ENCODE assay signal across 8 cellular contexts in the genomic region with DNA sequence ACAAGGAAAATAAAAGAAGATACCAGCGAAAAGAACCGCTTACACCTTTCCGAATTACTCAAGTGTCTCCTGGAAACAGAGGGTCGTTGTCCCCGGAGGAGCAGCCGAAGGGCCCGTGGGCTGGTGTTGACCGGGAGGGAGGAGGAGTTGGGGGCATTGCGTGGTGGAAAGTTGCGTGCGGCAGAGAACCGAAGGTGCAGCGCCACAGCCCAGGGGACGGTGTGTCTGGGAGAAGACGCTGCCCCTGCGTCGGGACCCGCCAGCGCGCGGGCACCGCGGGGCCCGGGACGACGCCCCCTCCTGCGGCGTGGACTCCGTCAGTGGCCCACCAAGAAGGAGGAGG. TPM values are rescaled to one million over a fixed set of nuclear protein-coding genes. Genes with fewer than 3 reads are reported as not detected.
DNase-seq lines count a peak whose midpoint lies in the region; ATAC-seq and TF ChIP-seq lines count a peak whose summit lies in the region.

No MANE protein-coding gene starts in this region.

- intact Hi-C loops in esophagus muscularis mucosa (cut with DNase I) = loop anchor here (5.0 kb wide), 2 partner anchors 150 to 740 kb away; no protein-coding TSS in a partner anchor

- CTCF ChIA-PET in activated CD4-positive, alpha-beta T cell treated with anti-CD3 and anti-CD28 coated beads, Interleukin-2, amount 10 ng/mL, durations not matched to agents 7 days and 5 days (lab: Charles Lee) = interaction anchor here (0.7 kb wide), 1 partner anchor 33 kb away, joined by 3 read pairs; no protein-coding TSS in a partner anchor

- no peaks in the 10 kb centered on the region for H3K9me3 Mint-ChIP-seq in activated CD4-positive, alpha-beta T cell treated with anti-CD3 and anti-CD28 coated beads, Interleukin-2, amount 10 ng/mL, durations not matched to agents 7 days and 5 days
- H3K9me3 Mint-ChIP-seq in nephron = no peaks in the 10 kb centered on the region

- H3K4me3 ChIP-seq in esophagus muscularis mucosa (peak overlapping the region; percentile 66 to 74 (median 70)), upper lobe of left lung (peak overlapping the region; percentile 56 to 69 (median 64))

- 0% methylated on average over 14 of the region's 29 CpGs for WGBS in esophagus muscularis mucosa
- WGBS in upper lobe of left lung, 2 donors = 1 to 2% methylated on average over 29 of the region's 29 CpGs

- H3K27ac ChIP-seq in esophagus muscularis mucosa (replicated peaks in 1 of 4) (peak overlapping the region; percentile 74 to 82 (median 76)), upper lobe of left lung (peak overlapping the region; percentile 86 to 91 (median 89))

- peak overlapping the region; percentile 87 for H3K27ac Mint-ChIP-seq in activated CD4-positive, alpha-beta T cell treated with anti-CD3 and anti-CD28 coated beads, Interleukin-2, amount 10 ng/mL, durations not matched to agents 7 days and 5 days
- peak overlapping the region; percentile 82 to 99 (median 94) for H3K27ac Mint-ChIP-seq in nephron

- H3K27me3 ChIP-seq in esophagus muscularis mucosa = no peaks in the 10 kb centered on the region
- H3K27me3 ChIP-seq in upper lobe of left lung = no peaks in the 10 kb centered on the region

- TF ChIP-seq EP300 in esophagus muscularis mucosa (IDR thresholded peaks at IDR 0.05) (no peak), upper lobe of left lung (IDR thresholded peaks at IDR 0.05) (no peak)

- H3K9me3 ChIP-seq in esophagus muscularis mucosa = no peaks in the 10 kb centered on the region
- no peaks in the 10 kb centered on the region for H3K9me3 ChIP-seq in upper lobe of left lung

- H3K36me3 Mint-ChIP-seq in activated CD4-positive, alpha-beta T cell treated with anti-CD3 and anti-CD28 coated beads, Interleukin-2, amount 10 ng/mL, durations not matched to agents 7 days and 5 days (ENCODE audit: low read depth) = no peaks in the 10 kb centered on the region
- no peaks in the 10 kb centered on the region for H3K36me3 Mint-ChIP-seq in nephron (ENCODE audit: low read depth)

- ATAC-seq in HG03571 (IDR thresholded peaks at IDR 0.05; ENCODE audit: unreplicated experiment) (peak; percentile 1), upper lobe of left lung (ENCODE audit: low FRiP score in 2 of 2) (peak in 1 of 2 donors; percentile 2)

- TF ChIP-seq POLR2A in esophagus muscularis mucosa (IDR thresholded peaks at IDR 0.05; ENCODE audit: low read depth) (no peak), upper lobe of left lung (IDR thresholded peaks at IDR 0.05) (no peak)

- H3K4me1 ChIP-seq in esophagus muscularis mucosa (peaks cover 32 to 44% (median 39%) of the 10 kb centered on the region in 4 donors), upper lobe of left lung (peaks cover 0 to 40% (median 11%) of the 10 kb centered on the region in 4 donors)

- POLR2A ChIA-PET in activated CD4-positive, alpha-beta T cell treated with anti-CD3 and anti-CD28 coated beads, Interleukin-2, amount 10 ng/mL, durations not matched to agents 7 days and 5 days (lab: Charles Lee) = no interaction called here

- TF ChIP-seq CTCF in esophagus muscularis mucosa (IDR thresholded peaks at IDR 0.05) = no peak
- no peak for TF ChIP-seq CTCF in nephron (IDR thresholded peaks at IDR 0.05; ENCODE audit: unreplicated experiment in 3 of 3)
- TF ChIP-seq CTCF in upper lobe of left lung (IDR thresholded peaks at IDR 0.05) = no peak

- DNase-seq in COLO668 (lab: John Stamatoyannopoulos, UW; ENCODE audit: unreplicated experiment) (peak; percentile 42), esophagus muscularis mucosa (ENCODE audit: extremely low spot score) (no peak), upper lobe of left lung (peak; percentile 32 to 87), NAMALWA (ENCODE audit: low spot score) (no peak), OCI-M1 (lab: John Stamatoyannopoulos, UW) (no peak)
- peak; percentile 37 for DNase-seq in activated CD4-positive, alpha-beta T cell treated with anti-CD3 and anti-CD28 coated beads, Interleukin-2, amount 10 ng/mL, durations not matched to agents 7 days and 5 days

- no peaks in the 10 kb centered on the region for H3K36me3 ChIP-seq in esophagus muscularis mucosa
- no peaks in the 10 kb centered on the region for H3K36me3 ChIP-seq in upper lobe of left lung

- H3K4me3 Mint-ChIP-seq in activated CD4-positive, alpha-beta T cell treated with anti-CD3 and anti-CD28 coated beads, Interleukin-2, amount 10 ng/mL, durations not matched to agents 7 days and 5 days = peak overlapping the region; percentile 91
- H3K4me3 Mint-ChIP-seq in nephron = peak overlapping the region; percentile 93 to 96 (median 93)

- peaks cover 31% of the 10 kb centered on the region for H3K27me3 Mint-ChIP-seq in activated CD4-positive, alpha-beta T cell treated with anti-CD3 and anti-CD28 coated beads, Interleukin-2, amount 10 ng/mL, durations not matched to agents 7 days and 5 days
- peaks cover 7% of the 10 kb centered on the region for H3K27me3 Mint-ChIP-seq in nephron (ENCODE audit: low read depth)

- H3K4me1 Mint-ChIP-seq in activated CD4-positive, alpha-beta T cell treated with anti-CD3 and anti-CD28 coated beads, Interleukin-2, amount 10 ng/mL, durations not matched to agents 7 days and 5 days = peaks cover 41% of the 10 kb centered on the region
- H3K4me1 Mint-ChIP-seq in nephron = peaks cover 33% of the 10 kb centered on the region

RNA-seq across cellular contexts. Expression of a gene that starts 0.3 kb away (rescaled TPM):
- 1 to 10 TPM; 3.8 to 4.5 TPM for total RNA-seq in activated CD4-positive, alpha-beta T cell treated with anti-CD3 and anti-CD28 coated beads, Interleukin-2, amount 10 ng/mL, durations not matched to agents 7 days and 5 days
- total RNA-seq in esophagus muscularis mucosa = 10 to 100 TPM; 19.0 to 26.2 (median 22.6) TPM
- total RNA-seq in upper lobe of left lung = 100 to 1,000 TPM; 129 to 390 (median 186) TPM

Comparison
In these comparisons a context has a peak if more than half of its experiments do, and no peak if none do; other contexts are left out.
1. DNase-seq: peak in COLO668 (single experiment), activated CD4-positive, alpha-beta T cell treated with anti-CD3 and anti-CD28 coated beads, Interleukin-2, amount 10 ng/mL, durations not matched to agents 7 days and 5 days (single experiment) and upper lobe of left lung (2 of 2); none in esophagus muscularis mucosa (single experiment), NAMALWA (single experiment) and OCI-M1 (single experiment).
2. RNA of a gene that starts 0.3 kb away (total RNA-seq): 129 to 390 TPM in upper lobe of left lung; 19.0 to 26.2 TPM in esophagus muscularis mucosa and 3.8 to 4.5 TPM in activated CD4-positive, alpha-beta T cell treated with anti-CD3 and anti-CD28 coated beads, Interleukin-2, amount 10 ng/mL, durations not matched to agents 7 days and 5 days; every median in the first group is over 4 times any median in the second.